1 cellular context compared by ENCODE assay signal in the genomic region with DNA sequence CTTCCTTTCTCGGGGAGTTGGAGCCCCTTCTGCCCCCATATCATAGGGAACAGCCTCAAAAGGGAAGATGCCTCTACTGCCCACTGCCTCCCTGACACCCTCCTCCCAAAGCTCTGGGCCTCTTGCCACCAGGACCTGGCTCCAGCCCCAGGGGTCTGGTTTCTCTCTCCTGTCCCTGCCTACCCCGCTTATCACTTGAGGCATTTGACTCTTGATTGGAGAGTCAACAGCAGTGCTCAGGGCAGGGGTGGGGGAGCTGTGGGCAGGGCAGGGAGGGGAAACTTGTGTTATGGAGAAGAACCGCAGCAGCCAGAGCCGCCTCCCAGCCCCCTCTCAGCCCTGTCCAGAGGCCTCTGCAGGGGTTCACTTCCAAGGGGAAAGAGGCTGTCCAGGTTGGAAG.
TF ChIP-seq lines count a peak whose summit lies in the region.

No MANE protein-coding gene starts in this region.

TF ChIP-seq in K562, 482 proteins besides CTCF, POLR2A, EP300 and RAD21 (continues in another document):
- no peak for TF ChIP-seq CREBBP (IDR thresholded peaks at IDR 0.05; ENCODE audit: low read depth, low read length)
- TF ChIP-seq, protein P1, sequence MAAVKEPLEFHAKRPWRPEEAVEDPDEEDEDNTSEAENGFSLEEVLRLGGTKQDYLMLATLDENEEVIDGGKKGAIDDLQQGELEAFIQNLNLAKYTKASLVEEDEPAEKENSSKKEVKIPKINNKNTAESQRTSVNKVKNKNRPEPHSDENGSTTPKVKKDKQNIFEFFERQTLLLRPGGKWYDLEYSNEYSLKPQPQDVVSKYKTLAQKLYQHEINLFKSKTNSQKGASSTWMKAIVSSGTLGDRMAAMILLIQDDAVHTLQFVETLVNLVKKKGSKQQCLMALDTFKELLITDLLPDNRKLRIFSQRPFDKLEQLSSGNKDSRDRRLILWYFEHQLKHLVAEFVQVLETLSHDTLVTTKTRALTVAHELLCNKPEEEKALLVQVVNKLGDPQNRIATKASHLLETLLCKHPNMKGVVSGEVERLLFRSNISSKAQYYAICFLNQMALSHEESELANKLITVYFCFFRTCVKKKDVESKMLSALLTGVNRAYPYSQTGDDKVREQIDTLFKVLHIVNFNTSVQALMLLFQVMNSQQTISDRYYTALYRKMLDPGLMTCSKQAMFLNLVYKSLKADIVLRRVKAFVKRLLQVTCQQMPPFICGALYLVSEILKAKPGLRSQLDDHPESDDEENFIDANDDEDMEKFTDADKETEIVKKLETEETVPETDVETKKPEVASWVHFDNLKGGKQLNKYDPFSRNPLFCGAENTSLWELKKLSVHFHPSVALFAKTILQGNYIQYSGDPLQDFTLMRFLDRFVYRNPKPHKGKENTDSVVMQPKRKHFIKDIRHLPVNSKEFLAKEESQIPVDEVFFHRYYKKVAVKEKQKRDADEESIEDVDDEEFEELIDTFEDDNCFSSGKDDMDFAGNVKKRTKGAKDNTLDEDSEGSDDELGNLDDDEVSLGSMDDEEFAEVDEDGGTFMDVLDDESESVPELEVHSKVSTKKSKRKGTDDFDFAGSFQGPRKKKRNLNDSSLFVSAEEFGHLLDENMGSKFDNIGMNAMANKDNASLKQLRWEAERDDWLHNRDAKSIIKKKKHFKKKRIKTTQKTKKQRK (IDR thresholded peaks at IDR 0.05; ENCODE audit: borderline replicate concordance, low read depth, low read length), result no peak
- no peak for TF ChIP-seq TAF1 (IDR thresholded peaks at IDR 0.05; ENCODE audit: control insufficient read depth, extremely low read depth, insufficient read depth, low read length, severe bottlenecking)
- no peak for TF ChIP-seq CCAR2 (IDR thresholded peaks at IDR 0.05; ENCODE audit: low read depth, low read length)
- TF ChIP-seq FOXA3 (CRISPR knock-in tag; conservative IDR thresholded peaks at IDR 0.05 in 1 of 2, IDR thresholded peaks at IDR 0.05 in 1 of 2), result peak; percentile 40 to 50; a peak in 2 of 4 replicates
- no peak for TF ChIP-seq POU5F1 (IDR thresholded peaks at IDR 0.05; ENCODE audit: borderline replicate concordance, low read depth, low read length, partially characterized antibody)
- no peak for TF ChIP-seq TRIM28 (IDR thresholded peaks at IDR 0.05)
- TF ChIP-seq, protein P2, sequence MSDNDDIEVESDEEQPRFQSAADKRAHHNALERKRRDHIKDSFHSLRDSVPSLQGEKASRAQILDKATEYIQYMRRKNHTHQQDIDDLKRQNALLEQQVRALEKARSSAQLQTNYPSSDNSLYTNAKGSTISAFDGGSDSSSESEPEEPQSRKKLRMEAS (CRISPR knock-in tag; IDR thresholded peaks at IDR 0.05), result no peak
- TF ChIP-seq ZC3H11A (IDR thresholded peaks at IDR 0.05; ENCODE audit: low read depth, low read length), result no peak
- no peak for TF ChIP-seq TEAD4 (IDR thresholded peaks at IDR 0.05; ENCODE audit: low read length)
- TF ChIP-seq TEAD4 (CRISPR knock-in tag; IDR thresholded peaks at IDR 0.05; ENCODE audit: borderline replicate concordance), result no peak
- no peak for TF ChIP-seq POLR2AphosphoS2 (IDR thresholded peaks at IDR 0.05; ENCODE audit: low read length)
- TF ChIP-seq GATA2 (CRISPR knock-in tag; IDR thresholded peaks at IDR 0.05), result peak; percentile 14; the same call in 1 of the 2 replicates
- 0 out of 2 replicates have a peak, but pooled peaks have one; percentile 21 for TF ChIP-seq SMAD4 (CRISPR knock-in tag; conservative IDR thresholded peaks at IDR 0.05)
- TF ChIP-seq ATF7 (IDR thresholded peaks at IDR 0.05), result no peak
- no peak for TF ChIP-seq JUND (IDR thresholded peaks at IDR 0.05; ENCODE audit: borderline replicate concordance, low read depth, low read length)
- TF ChIP-seq JUND (tag; IDR thresholded peaks at IDR 0.05; ENCODE audit: borderline replicate concordance, low read depth, low read length), result no peak; the same call in 2 of the 3 replicates
- TF ChIP-seq U2AF2 (optimal IDR thresholded peaks at IDR 0.05; ENCODE audit: low read depth, low read length), result no peak
- TF ChIP-seq ZNF121 (CRISPR knock-in tag; conservative IDR thresholded peaks at IDR 0.05), result no peak
- TF ChIP-seq, protein P3, sequence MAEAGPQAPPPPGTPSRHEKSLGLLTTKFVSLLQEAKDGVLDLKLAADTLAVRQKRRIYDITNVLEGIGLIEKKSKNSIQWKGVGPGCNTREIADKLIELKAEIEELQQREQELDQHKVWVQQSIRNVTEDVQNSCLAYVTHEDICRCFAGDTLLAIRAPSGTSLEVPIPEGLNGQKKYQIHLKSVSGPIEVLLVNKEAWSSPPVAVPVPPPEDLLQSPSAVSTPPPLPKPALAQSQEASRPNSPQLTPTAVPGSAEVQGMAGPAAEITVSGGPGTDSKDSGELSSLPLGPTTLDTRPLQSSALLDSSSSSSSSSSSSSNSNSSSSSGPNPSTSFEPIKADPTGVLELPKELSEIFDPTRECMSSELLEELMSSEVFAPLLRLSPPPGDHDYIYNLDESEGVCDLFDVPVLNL (CRISPR knock-in tag; IDR thresholded peaks at IDR 0.05; ENCODE audit: low read depth), result no peak
- TF ChIP-seq CTBP1 (IDR thresholded peaks at IDR 0.05; ENCODE audit: borderline replicate concordance), result peak; percentile 10; the same call in 1 of the 2 replicates
- TF ChIP-seq ZNF184 (CRISPR knock-in tag; IDR thresholded peaks at IDR 0.05), result no peak
- no peak for TF ChIP-seq MAFK (IDR thresholded peaks at IDR 0.05; ENCODE audit: low read length)
- TF ChIP-seq, protein P4, sequence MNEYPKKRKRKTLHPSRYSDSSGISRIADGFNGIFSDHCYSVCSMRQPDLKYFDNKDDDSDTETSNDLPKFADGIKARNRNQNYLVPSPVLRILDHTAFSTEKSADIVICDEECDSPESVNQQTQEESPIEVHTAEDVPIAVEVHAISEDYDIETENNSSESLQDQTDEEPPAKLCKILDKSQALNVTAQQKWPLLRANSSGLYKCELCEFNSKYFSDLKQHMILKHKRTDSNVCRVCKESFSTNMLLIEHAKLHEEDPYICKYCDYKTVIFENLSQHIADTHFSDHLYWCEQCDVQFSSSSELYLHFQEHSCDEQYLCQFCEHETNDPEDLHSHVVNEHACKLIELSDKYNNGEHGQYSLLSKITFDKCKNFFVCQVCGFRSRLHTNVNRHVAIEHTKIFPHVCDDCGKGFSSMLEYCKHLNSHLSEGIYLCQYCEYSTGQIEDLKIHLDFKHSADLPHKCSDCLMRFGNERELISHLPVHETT (CRISPR knock-in tag; conservative IDR thresholded peaks at IDR 0.05 in 1 of 2, IDR thresholded peaks at IDR 0.05 in 1 of 2), result no peak
- TF ChIP-seq NR4A1 (CRISPR knock-in tag; IDR thresholded peaks at IDR 0.05), result no peak
- no peak for TF ChIP-seq NR4A1 (tag; IDR thresholded peaks at IDR 0.05)
- TF ChIP-seq, protein P5, sequence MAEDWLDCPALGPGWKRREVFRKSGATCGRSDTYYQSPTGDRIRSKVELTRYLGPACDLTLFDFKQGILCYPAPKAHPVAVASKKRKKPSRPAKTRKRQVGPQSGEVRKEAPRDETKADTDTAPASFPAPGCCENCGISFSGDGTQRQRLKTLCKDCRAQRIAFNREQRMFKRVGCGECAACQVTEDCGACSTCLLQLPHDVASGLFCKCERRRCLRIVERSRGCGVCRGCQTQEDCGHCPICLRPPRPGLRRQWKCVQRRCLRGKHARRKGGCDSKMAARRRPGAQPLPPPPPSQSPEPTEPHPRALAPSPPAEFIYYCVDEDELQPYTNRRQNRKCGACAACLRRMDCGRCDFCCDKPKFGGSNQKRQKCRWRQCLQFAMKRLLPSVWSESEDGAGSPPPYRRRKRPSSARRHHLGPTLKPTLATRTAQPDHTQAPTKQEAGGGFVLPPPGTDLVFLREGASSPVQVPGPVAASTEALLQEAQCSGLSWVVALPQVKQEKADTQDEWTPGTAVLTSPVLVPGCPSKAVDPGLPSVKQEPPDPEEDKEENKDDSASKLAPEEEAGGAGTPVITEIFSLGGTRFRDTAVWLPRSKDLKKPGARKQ (CRISPR knock-in tag; IDR thresholded peaks at IDR 0.05), result no peak
- no peak for TF ChIP-seq ZFX (CRISPR knock-in tag; IDR thresholded peaks at IDR 0.05)
- TF ChIP-seq, protein P6, sequence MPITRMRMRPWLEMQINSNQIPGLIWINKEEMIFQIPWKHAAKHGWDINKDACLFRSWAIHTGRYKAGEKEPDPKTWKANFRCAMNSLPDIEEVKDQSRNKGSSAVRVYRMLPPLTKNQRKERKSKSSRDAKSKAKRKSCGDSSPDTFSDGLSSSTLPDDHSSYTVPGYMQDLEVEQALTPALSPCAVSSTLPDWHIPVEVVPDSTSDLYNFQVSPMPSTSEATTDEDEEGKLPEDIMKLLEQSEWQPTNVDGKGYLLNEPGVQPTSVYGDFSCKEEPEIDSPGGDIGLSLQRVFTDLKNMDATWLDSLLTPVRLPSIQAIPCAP (CRISPR knock-in tag; IDR thresholded peaks at IDR 0.05; ENCODE audit: borderline replicate concordance), result no peak
- no peak for TF ChIP-seq ZNF253 (CRISPR knock-in tag; conservative IDR thresholded peaks at IDR 0.05)
- TF ChIP-seq, protein P7, sequence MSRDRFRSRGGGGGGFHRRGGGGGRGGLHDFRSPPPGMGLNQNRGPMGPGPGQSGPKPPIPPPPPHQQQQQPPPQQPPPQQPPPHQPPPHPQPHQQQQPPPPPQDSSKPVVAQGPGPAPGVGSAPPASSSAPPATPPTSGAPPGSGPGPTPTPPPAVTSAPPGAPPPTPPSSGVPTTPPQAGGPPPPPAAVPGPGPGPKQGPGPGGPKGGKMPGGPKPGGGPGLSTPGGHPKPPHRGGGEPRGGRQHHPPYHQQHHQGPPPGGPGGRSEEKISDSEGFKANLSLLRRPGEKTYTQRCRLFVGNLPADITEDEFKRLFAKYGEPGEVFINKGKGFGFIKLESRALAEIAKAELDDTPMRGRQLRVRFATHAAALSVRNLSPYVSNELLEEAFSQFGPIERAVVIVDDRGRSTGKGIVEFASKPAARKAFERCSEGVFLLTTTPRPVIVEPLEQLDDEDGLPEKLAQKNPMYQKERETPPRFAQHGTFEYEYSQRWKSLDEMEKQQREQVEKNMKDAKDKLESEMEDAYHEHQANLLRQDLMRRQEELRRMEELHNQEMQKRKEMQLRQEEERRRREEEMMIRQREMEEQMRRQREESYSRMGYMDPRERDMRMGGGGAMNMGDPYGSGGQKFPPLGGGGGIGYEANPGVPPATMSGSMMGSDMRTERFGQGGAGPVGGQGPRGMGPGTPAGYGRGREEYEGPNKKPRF (IDR thresholded peaks at IDR 0.05; ENCODE audit: low read depth, low read length), result no peak
- TF ChIP-seq ARHGAP35 (IDR thresholded peaks at IDR 0.05; ENCODE audit: partially characterized antibody), result no peak
- TF ChIP-seq, protein P8, sequence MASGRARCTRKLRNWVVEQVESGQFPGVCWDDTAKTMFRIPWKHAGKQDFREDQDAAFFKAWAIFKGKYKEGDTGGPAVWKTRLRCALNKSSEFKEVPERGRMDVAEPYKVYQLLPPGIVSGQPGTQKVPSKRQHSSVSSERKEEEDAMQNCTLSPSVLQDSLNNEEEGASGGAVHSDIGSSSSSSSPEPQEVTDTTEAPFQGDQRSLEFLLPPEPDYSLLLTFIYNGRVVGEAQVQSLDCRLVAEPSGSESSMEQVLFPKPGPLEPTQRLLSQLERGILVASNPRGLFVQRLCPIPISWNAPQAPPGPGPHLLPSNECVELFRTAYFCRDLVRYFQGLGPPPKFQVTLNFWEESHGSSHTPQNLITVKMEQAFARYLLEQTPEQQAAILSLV (tag; IDR thresholded peaks at IDR 0.05), result no peak
- peak in 1 of 2 experiments; percentile 41; a peak in 1 of 4 replicates for TF ChIP-seq MAZ (CRISPR knock-in tag; conservative IDR thresholded peaks at IDR 0.05 in 1 of 2, IDR thresholded peaks at IDR 0.05 in 1 of 2)
- TF ChIP-seq, protein P9, sequence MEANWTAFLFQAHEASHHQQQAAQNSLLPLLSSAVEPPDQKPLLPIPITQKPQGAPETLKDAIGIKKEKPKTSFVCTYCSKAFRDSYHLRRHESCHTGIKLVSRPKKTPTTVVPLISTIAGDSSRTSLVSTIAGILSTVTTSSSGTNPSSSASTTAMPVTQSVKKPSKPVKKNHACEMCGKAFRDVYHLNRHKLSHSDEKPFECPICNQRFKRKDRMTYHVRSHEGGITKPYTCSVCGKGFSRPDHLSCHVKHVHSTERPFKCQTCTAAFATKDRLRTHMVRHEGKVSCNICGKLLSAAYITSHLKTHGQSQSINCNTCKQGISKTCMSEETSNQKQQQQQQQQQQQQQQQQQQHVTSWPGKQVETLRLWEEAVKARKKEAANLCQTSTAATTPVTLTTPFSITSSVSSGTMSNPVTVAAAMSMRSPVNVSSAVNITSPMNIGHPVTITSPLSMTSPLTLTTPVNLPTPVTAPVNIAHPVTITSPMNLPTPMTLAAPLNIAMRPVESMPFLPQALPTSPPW (CRISPR knock-in tag; IDR thresholded peaks at IDR 0.05), result peak; percentile 57; the same call in 1 of the 2 replicates
- TF ChIP-seq, protein P10, sequence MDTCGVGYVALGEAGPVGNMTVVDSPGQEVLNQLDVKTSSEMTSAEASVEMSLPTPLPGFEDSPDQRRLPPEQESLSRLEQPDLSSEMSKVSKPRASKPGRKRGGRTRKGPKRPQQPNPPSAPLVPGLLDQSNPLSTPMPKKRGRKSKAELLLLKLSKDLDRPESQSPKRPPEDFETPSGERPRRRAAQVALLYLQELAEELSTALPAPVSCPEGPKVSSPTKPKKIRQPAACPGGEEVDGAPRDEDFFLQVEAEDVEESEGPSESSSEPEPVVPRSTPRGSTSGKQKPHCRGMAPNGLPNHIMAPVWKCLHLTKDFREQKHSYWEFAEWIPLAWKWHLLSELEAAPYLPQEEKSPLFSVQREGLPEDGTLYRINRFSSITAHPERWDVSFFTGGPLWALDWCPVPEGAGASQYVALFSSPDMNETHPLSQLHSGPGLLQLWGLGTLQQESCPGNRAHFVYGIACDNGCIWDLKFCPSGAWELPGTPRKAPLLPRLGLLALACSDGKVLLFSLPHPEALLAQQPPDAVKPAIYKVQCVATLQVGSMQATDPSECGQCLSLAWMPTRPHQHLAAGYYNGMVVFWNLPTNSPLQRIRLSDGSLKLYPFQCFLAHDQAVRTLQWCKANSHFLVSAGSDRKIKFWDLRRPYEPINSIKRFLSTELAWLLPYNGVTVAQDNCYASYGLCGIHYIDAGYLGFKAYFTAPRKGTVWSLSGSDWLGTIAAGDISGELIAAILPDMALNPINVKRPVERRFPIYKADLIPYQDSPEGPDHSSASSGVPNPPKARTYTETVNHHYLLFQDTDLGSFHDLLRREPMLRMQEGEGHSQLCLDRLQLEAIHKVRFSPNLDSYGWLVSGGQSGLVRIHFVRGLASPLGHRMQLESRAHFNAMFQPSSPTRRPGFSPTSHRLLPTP (IDR thresholded peaks at IDR 0.05; ENCODE audit: borderline replicate concordance, extremely low read depth, insufficient read length), result no peak
- TF ChIP-seq, protein P11, sequence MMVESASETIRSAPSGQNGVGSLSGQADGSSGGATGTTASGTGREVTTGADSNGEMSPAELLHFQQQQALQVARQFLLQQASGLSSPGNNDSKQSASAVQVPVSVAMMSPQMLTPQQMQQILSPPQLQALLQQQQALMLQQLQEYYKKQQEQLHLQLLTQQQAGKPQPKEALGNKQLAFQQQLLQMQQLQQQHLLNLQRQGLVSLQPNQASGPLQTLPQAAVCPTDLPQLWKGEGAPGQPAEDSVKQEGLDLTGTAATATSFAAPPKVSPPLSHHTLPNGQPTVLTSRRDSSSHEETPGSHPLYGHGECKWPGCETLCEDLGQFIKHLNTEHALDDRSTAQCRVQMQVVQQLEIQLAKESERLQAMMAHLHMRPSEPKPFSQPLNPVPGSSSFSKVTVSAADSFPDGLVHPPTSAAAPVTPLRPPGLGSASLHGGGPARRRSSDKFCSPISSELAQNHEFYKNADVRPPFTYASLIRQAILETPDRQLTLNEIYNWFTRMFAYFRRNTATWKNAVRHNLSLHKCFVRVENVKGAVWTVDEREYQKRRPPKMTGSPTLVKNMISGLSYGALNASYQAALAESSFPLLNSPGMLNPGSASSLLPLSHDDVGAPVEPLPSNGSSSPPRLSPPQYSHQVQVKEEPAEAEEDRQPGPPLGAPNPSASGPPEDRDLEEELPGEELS (CRISPR knock-in tag; IDR thresholded peaks at IDR 0.05; ENCODE audit: borderline replicate concordance), result no peak
